In the genomic region with DNA sequence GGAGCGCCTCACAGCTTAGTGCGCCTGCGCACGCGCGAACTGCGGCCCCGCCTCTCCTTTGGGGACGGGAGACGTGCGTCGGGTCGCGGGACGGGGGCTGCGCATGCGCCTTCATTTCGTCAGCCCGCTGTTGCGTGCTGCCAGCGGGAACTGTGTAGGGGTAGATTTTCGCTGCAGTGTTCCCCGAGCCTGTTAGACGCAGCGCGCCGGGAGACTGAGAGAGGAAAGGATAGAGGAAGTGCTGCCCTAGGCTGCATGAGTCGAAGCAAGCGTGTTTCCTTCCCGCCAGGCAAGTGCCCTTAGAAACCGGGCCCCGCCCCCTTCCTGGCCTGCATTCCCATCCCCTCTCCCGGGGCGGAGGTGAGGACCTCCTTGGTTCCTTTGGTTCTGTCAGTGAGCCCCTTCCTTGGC, we compare ENCODE assay signal across 1 cellular context.
TF ChIP-seq lines count a peak whose summit lies in the region.

No MANE protein-coding gene starts in this region.

TF ChIP-seq in HepG2, 621 proteins besides CTCF, POLR2A, EP300 and RAD21 (continued from another document):
- TF ChIP-seq, protein P1, sequence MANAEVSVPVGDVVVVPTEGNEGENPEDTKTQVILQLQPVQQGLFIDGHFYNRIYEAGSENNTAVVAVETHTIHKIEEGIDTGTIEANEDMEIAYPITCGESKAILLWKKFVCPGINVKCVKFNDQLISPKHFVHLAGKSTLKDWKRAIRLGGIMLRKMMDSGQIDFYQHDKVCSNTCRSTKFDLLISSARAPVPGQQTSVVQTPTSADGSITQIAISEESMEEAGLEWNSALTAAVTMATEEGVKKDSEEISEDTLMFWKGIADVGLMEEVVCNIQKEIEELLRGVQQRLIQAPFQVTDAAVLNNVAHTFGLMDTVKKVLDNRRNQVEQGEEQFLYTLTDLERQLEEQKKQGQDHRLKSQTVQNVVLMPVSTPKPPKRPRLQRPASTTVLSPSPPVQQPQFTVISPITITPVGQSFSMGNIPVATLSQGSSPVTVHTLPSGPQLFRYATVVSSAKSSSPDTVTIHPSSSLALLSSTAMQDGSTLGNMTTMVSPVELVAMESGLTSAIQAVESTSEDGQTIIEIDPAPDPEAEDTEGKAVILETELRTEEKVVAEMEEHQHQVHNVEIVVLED (CRISPR knock-in tag; IDR thresholded peaks at IDR 0.05; ENCODE audit: borderline replicate concordance), result peak; percentile 97
- 0 out of 2 replicates have a peak, but pooled peaks have one; percentile 15 for TF ChIP-seq NFKBIZ (CRISPR knock-in tag; IDR thresholded peaks at IDR 0.05)
- 0 out of 2 replicates have a peak, but pooled peaks have one; percentile 23 for TF ChIP-seq PRMT3 (CRISPR knock-in tag; IDR thresholded peaks at IDR 0.05; ENCODE audit: borderline replicate concordance, low read depth)
- TF ChIP-seq ZNF546 (CRISPR knock-in tag; conservative IDR thresholded peaks at IDR 0.05), result 0 out of 2 replicates have a peak, but pooled peaks have one; percentile 26
- TF ChIP-seq KMT2B (CRISPR knock-in tag; IDR thresholded peaks at IDR 0.05), result peak; percentile 43
- 0 out of 2 replicates have a peak, but pooled peaks have one; percentile 8 for TF ChIP-seq MEIS2 (CRISPR knock-in tag; IDR thresholded peaks at IDR 0.05)
- peak; percentile 86; the same call in 1 of the 2 replicates for TF ChIP-seq KLF11 (CRISPR knock-in tag; IDR thresholded peaks at IDR 0.05)
- no peak for TF ChIP-seq FOXA1 (IDR thresholded peaks at IDR 0.05)
- TF ChIP-seq FOXA1 (CRISPR knock-in tag; IDR thresholded peaks at IDR 0.05), result peak; percentile 13; the same call in 1 of the 2 replicates
- TF ChIP-seq, protein P2, sequence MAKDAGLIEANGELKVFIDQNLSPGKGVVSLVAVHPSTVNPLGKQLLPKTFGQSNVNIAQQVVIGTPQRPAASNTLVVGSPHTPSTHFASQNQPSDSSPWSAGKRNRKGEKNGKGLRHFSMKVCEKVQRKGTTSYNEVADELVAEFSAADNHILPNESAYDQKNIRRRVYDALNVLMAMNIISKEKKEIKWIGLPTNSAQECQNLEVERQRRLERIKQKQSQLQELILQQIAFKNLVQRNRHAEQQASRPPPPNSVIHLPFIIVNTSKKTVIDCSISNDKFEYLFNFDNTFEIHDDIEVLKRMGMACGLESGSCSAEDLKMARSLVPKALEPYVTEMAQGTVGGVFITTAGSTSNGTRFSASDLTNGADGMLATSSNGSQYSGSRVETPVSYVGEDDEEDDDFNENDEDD (CRISPR knock-in tag; IDR thresholded peaks at IDR 0.05; ENCODE audit: borderline replicate concordance), result peak; percentile 74; the same call in 1 of the 2 replicates
- TF ChIP-seq, protein P3, sequence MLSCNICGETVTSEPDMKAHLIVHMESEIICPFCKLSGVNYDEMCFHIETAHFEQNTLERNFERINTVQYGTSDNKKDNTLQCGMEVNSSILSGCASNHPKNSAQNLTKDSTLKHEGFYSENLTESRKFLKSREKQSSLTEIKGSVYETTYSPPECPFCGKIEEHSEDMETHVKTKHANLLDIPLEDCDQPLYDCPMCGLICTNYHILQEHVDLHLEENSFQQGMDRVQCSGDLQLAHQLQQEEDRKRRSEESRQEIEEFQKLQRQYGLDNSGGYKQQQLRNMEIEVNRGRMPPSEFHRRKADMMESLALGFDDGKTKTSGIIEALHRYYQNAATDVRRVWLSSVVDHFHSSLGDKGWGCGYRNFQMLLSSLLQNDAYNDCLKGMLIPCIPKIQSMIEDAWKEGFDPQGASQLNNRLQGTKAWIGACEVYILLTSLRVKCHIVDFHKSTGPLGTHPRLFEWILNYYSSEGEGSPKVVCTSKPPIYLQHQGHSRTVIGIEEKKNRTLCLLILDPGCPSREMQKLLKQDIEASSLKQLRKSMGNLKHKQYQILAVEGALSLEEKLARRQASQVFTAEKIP (CRISPR knock-in tag; IDR thresholded peaks at IDR 0.05; ENCODE audit: borderline replicate concordance), result no peak
- peak; percentile 43; the same call in 1 of the 2 replicates for TF ChIP-seq MED1 (CRISPR knock-in tag; IDR thresholded peaks at IDR 0.05)
- 0 out of 2 replicates have a peak, but pooled peaks have one; percentile 7 for TF ChIP-seq ELF3 (CRISPR knock-in tag; IDR thresholded peaks at IDR 0.05)
- 0 out of 2 replicates have a peak, but pooled peaks have one; percentile 29 for TF ChIP-seq ZNF792 (CRISPR knock-in tag; IDR thresholded peaks at IDR 0.05)
- no peak for TF ChIP-seq SOX13 (IDR thresholded peaks at IDR 0.05)
- TF ChIP-seq SOX13 (CRISPR knock-in tag; conservative IDR thresholded peaks at IDR 0.05 in 1 of 2, IDR thresholded peaks at IDR 0.05 in 1 of 2), result peak in 1 of 2 experiments; percentile 8; a peak in 1 of 4 replicates
- no peak; the same call in 1 of the 2 replicates for TF ChIP-seq ONECUT2 (CRISPR knock-in tag; IDR thresholded peaks at IDR 0.05)
- TF ChIP-seq, protein P4, sequence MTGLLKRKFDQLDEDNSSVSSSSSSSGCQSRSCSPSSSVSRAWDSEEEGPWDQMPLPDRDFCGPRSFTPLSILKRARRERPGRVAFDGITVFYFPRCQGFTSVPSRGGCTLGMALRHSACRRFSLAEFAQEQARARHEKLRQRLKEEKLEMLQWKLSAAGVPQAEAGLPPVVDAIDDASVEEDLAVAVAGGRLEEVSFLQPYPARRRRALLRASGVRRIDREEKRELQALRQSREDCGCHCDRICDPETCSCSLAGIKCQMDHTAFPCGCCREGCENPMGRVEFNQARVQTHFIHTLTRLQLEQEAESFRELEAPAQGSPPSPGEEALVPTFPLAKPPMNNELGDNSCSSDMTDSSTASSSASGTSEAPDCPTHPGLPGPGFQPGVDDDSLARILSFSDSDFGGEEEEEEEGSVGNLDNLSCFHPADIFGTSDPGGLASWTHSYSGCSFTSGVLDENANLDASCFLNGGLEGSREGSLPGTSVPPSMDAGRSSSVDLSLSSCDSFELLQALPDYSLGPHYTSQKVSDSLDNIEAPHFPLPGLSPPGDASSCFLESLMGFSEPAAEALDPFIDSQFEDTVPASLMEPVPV (CRISPR knock-in tag; IDR thresholded peaks at IDR 0.05), result 0 out of 2 replicates have a peak, but pooled peaks have one; percentile 22
- peak; percentile 86; the same call in 1 of the 2 replicates for TF ChIP-seq KLF13 (CRISPR knock-in tag; IDR thresholded peaks at IDR 0.05)
- peak; percentile 34 for TF ChIP-seq YY1 (IDR thresholded peaks at IDR 0.05; ENCODE audit: insufficient read depth, insufficient replicate concordance, low read depth, low read length)
- TF ChIP-seq, protein P5, sequence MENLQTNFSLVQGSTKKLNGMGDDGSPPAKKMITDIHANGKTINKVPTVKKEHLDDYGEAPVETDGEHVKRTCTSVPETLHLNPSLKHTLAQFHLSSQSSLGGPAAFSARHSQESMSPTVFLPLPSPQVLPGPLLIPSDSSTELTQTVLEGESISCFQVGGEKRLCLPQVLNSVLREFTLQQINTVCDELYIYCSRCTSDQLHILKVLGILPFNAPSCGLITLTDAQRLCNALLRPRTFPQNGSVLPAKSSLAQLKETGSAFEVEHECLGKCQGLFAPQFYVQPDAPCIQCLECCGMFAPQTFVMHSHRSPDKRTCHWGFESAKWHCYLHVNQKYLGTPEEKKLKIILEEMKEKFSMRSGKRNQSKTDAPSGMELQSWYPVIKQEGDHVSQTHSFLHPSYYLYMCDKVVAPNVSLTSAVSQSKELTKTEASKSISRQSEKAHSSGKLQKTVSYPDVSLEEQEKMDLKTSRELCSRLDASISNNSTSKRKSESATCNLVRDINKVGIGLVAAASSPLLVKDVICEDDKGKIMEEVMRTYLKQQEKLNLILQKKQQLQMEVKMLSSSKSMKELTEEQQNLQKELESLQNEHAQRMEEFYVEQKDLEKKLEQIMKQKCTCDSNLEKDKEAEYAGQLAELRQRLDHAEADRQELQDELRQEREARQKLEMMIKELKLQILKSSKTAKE (CRISPR knock-in tag; IDR thresholded peaks at IDR 0.05; ENCODE audit: borderline replicate concordance), result no peak
- peak; percentile 51; the same call in 1 of the 2 replicates for TF ChIP-seq CBX5 (CRISPR knock-in tag; IDR thresholded peaks at IDR 0.05; ENCODE audit: borderline replicate concordance)
- no peak for TF ChIP-seq NONO (IDR thresholded peaks at IDR 0.05)
- 0 out of 2 replicates have a peak, but pooled peaks have one; percentile 13 for TF ChIP-seq NONO (CRISPR knock-in tag; conservative IDR thresholded peaks at IDR 0.05)
- peak; percentile 87 for TF ChIP-seq RBFOX2 (IDR thresholded peaks at IDR 0.05; ENCODE audit: low read depth, low read length)
TF ChIP-seq in HepG2: peak in this region for 138.
